8 cellular contexts compared by ENCODE assay signal in the genomic region with DNA sequence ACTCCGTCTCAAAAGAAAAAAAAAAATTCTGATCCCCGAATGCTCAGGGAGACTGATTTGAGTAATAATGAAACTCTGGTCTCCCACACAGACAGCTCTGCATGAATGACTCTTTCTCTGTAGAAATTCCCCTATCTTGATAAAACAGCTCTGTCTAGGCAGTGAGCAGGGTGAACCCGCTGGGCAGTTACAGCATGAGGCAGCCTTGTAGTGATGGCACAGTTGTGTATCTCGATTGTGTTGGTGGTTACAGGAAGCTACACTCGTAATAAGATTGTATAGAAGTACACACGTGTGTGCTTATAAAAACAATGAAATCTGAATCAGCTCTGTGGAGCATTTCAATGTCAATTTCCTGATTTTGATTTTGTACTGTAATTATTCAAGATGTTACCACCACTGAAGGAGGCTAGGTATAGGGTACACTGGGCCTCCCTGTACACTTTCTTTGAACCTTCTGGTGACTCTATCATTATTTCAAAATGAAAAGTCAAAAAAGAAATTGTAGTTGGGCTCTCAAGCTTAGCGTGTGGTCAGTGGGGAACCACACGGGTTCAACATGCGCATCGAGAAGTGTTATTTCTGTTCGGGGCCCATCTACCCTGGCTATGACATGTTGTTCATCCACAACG. TPM values are rescaled to one million over a fixed set of nuclear protein-coding genes. Genes with fewer than 3 reads are reported as not detected.
A peak's percentile ranks its signal among the peaks of the same experiment; 100 is the strongest.
DNase-seq lines count a peak whose midpoint lies in the region; ATAC-seq and TF ChIP-seq lines count a peak whose summit lies in the region.

No MANE protein-coding gene starts in this region.

- H3K9me3 ChIP-seq in WERI-Rb-1 (ENCODE audit: severe bottlenecking) (no peaks in the 10 kb centered on the region), prostate gland (no peaks in the 10 kb centered on the region)

- peaks cover 70% of the 10 kb centered on the region for H3K4me1 Mint-ChIP-seq in stimulated activated memory B cell treated with anti-CD40 and anti-IgM and Interleukin-4, amounts not matched to agents 10 μg/mL and 1 μg/mL and 100 μg/mL, for 72 hours

- H3K4me1 ChIP-seq in prostate gland (replicated peaks) = no peaks in the 10 kb centered on the region

- H3K4me3 ChIP-seq in WERI-Rb-1 (ENCODE audit: low read depth, low read length) = no peak overlapping the region
- no peak overlapping the region for H3K4me3 ChIP-seq in prostate gland

- peak; percentile 32 for DNase-seq in activated T-cell treated with anti-CD3 and anti-CD28 coated beads for 24 hours (ENCODE audit: low read depth)
- DNase-seq in activated T-cell treated with anti-CD3 and anti-CD28 coated beads for 4 hours = no peak
- peak; percentile 54 to 62 for DNase-seq in activated naive CD4-positive, alpha-beta T cell treated with anti-CD3 and anti-CD28 coated beads, Interleukin-2, amount 50 U/mL, for 72 hours (ENCODE audit: low spot score in 2 of 2)
- no peak for DNase-seq in WERI-Rb-1
- no peak for DNase-seq in globus pallidus (ENCODE audit: low spot score)
- DNase-seq in prostate gland (ENCODE audit: low spot score) = no peak

- H3K27ac ChIP-seq in WERI-Rb-1 (no peak overlapping the region), prostate gland (no peak overlapping the region)

- H3K4me3 Mint-ChIP-seq in stimulated activated memory B cell treated with anti-CD40 and anti-IgM and Interleukin-4, amounts not matched to agents 10 μg/mL and 1 μg/mL and 100 μg/mL, for 72 hours = peak overlapping the region; percentile 73

- H3K36me3 ChIP-seq in WERI-Rb-1 = no peaks in the 10 kb centered on the region
- no peaks in the 10 kb centered on the region for H3K36me3 ChIP-seq in prostate gland

- WGBS in prostate gland = 82% methylated on average over 12 of the region's 12 CpGs

- intact Hi-C loops in prostate gland (cut with DNase I) = no loop called here

- no peak for TF ChIP-seq CTCF in WERI-Rb-1 (IDR thresholded peaks at IDR 0.05; ENCODE audit: low read depth, low read length)
- no peak for TF ChIP-seq CTCF in prostate gland (IDR thresholded peaks at IDR 0.05)

- peaks cover 13 to 24% of the 10 kb centered on the region in 2 donors for H3K36me3 Mint-ChIP-seq in activated naive CD4-positive, alpha-beta T cell treated with anti-CD3 and anti-CD28 coated beads, Interleukin-2, amount 50 U/mL, for 72 hours
- peaks cover 10% of the 10 kb centered on the region for H3K36me3 Mint-ChIP-seq in stimulated activated memory B cell treated with anti-CD40 and anti-IgM and Interleukin-4, amounts not matched to agents 10 μg/mL and 1 μg/mL and 100 μg/mL, for 72 hours

- ATAC-seq in HG03175 (IDR thresholded peaks at IDR 0.05; ENCODE audit: unreplicated experiment) = peak; percentile 79
- peak; percentile 87 to 96 for ATAC-seq in activated naive CD4-positive, alpha-beta T cell treated with anti-CD3 and anti-CD28 coated beads, Interleukin-2, amount 50 U/mL, for 72 hours
- ATAC-seq in stimulated activated memory B cell treated with anti-CD40 and anti-IgM and Interleukin-4, amounts not matched to agents 10 μg/mL and 1 μg/mL and 100 μg/mL, for 72 hours = peak; percentile 98

- TF ChIP-seq POLR2A in prostate gland (IDR thresholded peaks at IDR 0.05) = no peak

- peaks cover 0 to 6% of the 10 kb centered on the region in 2 donors for H3K9me3 Mint-ChIP-seq in activated naive CD4-positive, alpha-beta T cell treated with anti-CD3 and anti-CD28 coated beads, Interleukin-2, amount 50 U/mL, for 72 hours
- H3K9me3 Mint-ChIP-seq in stimulated activated memory B cell treated with anti-CD40 and anti-IgM and Interleukin-4, amounts not matched to agents 10 μg/mL and 1 μg/mL and 100 μg/mL, for 72 hours = peaks cover 12% of the 10 kb centered on the region

- no peaks in the 10 kb centered on the region for H3K27me3 Mint-ChIP-seq in stimulated activated memory B cell treated with anti-CD40 and anti-IgM and Interleukin-4, amounts not matched to agents 10 μg/mL and 1 μg/mL and 100 μg/mL, for 72 hours

- peak overlapping the region in 1 of 2 donors; percentile 74 for H3K27ac Mint-ChIP-seq in activated naive CD4-positive, alpha-beta T cell treated with anti-CD3 and anti-CD28 coated beads, Interleukin-2, amount 50 U/mL, for 72 hours
- H3K27ac Mint-ChIP-seq in stimulated activated memory B cell treated with anti-CD40 and anti-IgM and Interleukin-4, amounts not matched to agents 10 μg/mL and 1 μg/mL and 100 μg/mL, for 72 hours = peak overlapping the region; percentile 90

- no peaks in the 10 kb centered on the region for H3K27me3 ChIP-seq in WERI-Rb-1 (ENCODE audit: insufficient read depth, low read depth, severe bottlenecking)
- H3K27me3 ChIP-seq in prostate gland (replicated peaks; ENCODE audit: insufficient read depth) = no peaks in the 10 kb centered on the region

RNA-seq across cellular contexts. Expression of a gene that starts 34.9 kb away (rescaled TPM):
- not detected for total RNA-seq in activated naive CD4-positive, alpha-beta T cell treated with anti-CD3 and anti-CD28 coated beads, Interleukin-2, amount 50 U/mL, for 72 hours
- 100 to 1,000 TPM in 1 of 2 donors, 10 to 100 TPM in 1; 33.5 to 103 TPM for total RNA-seq in prostate gland

Comparison
In these comparisons a context has a peak if more than half of its experiments do, and no peak if none do; other contexts are left out.
1. DNase-seq: peak in activated T-cell treated with anti-CD3 and anti-CD28 coated beads for 24 hours (single experiment) and activated naive CD4-positive, alpha-beta T cell treated with anti-CD3 and anti-CD28 coated beads, Interleukin-2, amount 50 U/mL, for 72 hours (2 of 2); none in activated T-cell treated with anti-CD3 and anti-CD28 coated beads for 4 hours (single experiment), WERI-Rb-1 (single experiment), globus pallidus (single experiment) and prostate gland (single experiment).
2. RNA of a gene that starts 34.9 kb away (total RNA-seq): 33.5 to 103 TPM in prostate gland; not detected in activated naive CD4-positive, alpha-beta T cell treated with anti-CD3 and anti-CD28 coated beads, Interleukin-2, amount 50 U/mL, for 72 hours; every median in the first group is over 10 times any median in the second.
3. Peak in every context shown above with its lines, with median percentiles within 50 percentile points of each other: ATAC-seq.